8 cellular contexts compared by ENCODE assay signal in the genomic region with DNA sequence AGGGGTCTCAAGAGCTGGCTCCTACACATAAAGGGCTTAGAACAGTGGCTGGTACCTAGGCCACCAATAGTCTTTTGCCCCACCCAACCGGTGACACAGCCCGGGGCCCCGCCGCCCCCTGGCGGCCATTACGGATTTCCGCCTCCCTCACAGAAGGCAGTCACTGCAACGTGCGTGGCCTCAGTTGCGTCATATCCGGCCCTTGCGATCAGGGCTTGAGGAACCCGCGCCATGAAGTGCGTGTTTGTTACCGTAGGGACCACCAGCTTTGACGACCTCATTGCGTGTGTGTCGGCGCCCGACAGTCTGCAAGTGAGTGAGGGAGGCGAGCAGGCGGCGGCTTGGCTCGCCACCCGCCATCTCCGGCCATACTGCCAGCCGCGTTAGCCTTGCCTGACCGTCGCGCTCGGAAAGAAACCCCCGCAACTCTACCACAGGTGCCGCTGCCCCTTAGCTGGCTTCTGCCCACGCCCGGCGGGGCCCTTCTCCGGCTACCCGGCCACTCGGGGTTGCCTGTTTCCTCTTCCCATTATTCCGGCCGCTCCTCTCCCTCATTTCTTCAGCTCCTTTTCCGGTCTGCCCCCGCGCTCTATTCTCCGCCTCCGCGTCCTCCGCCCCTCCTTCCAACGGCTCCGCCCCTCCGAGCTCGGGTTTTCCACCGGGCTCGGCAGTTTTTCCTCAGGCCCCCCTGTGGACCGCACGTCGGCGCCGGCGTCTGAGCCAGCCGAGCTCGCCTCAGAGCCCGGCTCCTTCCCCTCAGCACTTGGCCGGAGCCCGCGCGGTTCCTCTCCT. TPM values are rescaled to one million over a fixed set of nuclear protein-coding genes. Genes with fewer than 3 reads are reported as not detected.
A peak's percentile ranks its signal among the peaks of the same experiment; 100 is the strongest.
DNase-seq lines count a peak whose midpoint lies in the region; ATAC-seq and TF ChIP-seq lines count a peak whose summit lies in the region.

A gene (plus strand): TSS at position 183 of the 792 bp plus-strand sequence. CDS start 49 bp downstream, at position 232.

- peak within 1 kb of the TSS; percentile 86 for H3K4me3 Mint-ChIP-seq in activated T-helper 2 cell treated with anti-CD3 and anti-CD28 coated beads, Interferon-gamma antibody, Interleukin-2, Interleukin-4, amounts not matched to agents 10 μg/mL and 5 μg/mL and 100 μg/mL, durations not matched to agents 14 hours and 24 hours and 36 hours (ENCODE audit: low read depth)
- H3K4me3 Mint-ChIP-seq in naive thymus-derived CD8-positive, alpha-beta T cell, result peak within 1 kb of the TSS; percentile 87 to 96 (median 93)

- H3K9me3 Mint-ChIP-seq in activated T-helper 2 cell treated with anti-CD3 and anti-CD28 coated beads, Interferon-gamma antibody, Interleukin-2, Interleukin-4, amounts not matched to agents 10 μg/mL and 5 μg/mL and 100 μg/mL, durations not matched to agents 14 hours and 24 hours and 36 hours, result no peaks in the 10 kb centered on the region
- peaks cover 0 to 2% (median 0%) of the 10 kb centered on the region in 9 donors for H3K9me3 Mint-ChIP-seq in naive thymus-derived CD8-positive, alpha-beta T cell

- CTCF ChIA-PET in RWPE1 (lab: Yijun Ruan, JAX), result interaction anchor here (0.7 kb wide), 1 partner anchor 839 kb away, joined by 4 read pairs; no protein-coding TSS in a partner anchor

- H3K4me1 Mint-ChIP-seq in activated T-helper 2 cell treated with anti-CD3 and anti-CD28 coated beads, Interferon-gamma antibody, Interleukin-2, Interleukin-4, amounts not matched to agents 10 μg/mL and 5 μg/mL and 100 μg/mL, durations not matched to agents 14 hours and 24 hours and 36 hours (ENCODE audit: low read depth), result peaks cover 17% of the 10 kb centered on the region
- H3K4me1 Mint-ChIP-seq in naive thymus-derived CD8-positive, alpha-beta T cell, result peaks cover 11 to 41% (median 26%) of the 10 kb centered on the region in 4 donors

- peak within 1 kb of the TSS; percentile 88 for H3K27ac ChIP-seq in RWPE1

- H3K4me3 ChIP-seq in LNCaP clone FGC (ENCODE audit: low read depth, low read length) (peak within 1 kb of the TSS; percentile 78), fibroblast of mammary gland (ENCODE audit: control insufficient read depth, low read depth, low read length) (peak within 1 kb of the TSS; percentile 78)

- H3K27me3 Mint-ChIP-seq in activated T-helper 2 cell treated with anti-CD3 and anti-CD28 coated beads, Interferon-gamma antibody, Interleukin-2, Interleukin-4, amounts not matched to agents 10 μg/mL and 5 μg/mL and 100 μg/mL, durations not matched to agents 14 hours and 24 hours and 36 hours (ENCODE audit: low read depth), result no peaks in the 10 kb centered on the region
- H3K27me3 Mint-ChIP-seq in naive thymus-derived CD8-positive, alpha-beta T cell, result no peaks in the 10 kb centered on the region

- peak; percentile 87 to 89 for ATAC-seq in naive thymus-derived CD8-positive, alpha-beta T cell

- DNase-seq in ELR (ENCODE audit: low read depth) (peak; percentile 88), H4 (ENCODE audit: low spot score) (peak; percentile 92), LNCaP clone FGC (ENCODE audit: low read depth) (peak; percentile 61), RWPE1 (ENCODE audit: low spot score) (peak; percentile 74), fibroblast of mammary gland (ENCODE audit: low read depth) (peak; percentile 91)
- peak; percentile 76 for DNase-seq in activated T-helper 2 cell treated with anti-CD3 and anti-CD28 coated beads, Interferon-gamma antibody, Interleukin-2, Interleukin-4, amounts not matched to agents 10 μg/mL and 5 μg/mL and 100 μg/mL, durations not matched to agents 14 hours and 24 hours and 36 hours (ENCODE audit: low spot score)
- DNase-seq in naive thymus-derived CD8-positive, alpha-beta T cell, result peak; percentile 74 to 96 (median 90)
- peak; percentile 79 to 92 (median 86) for DNase-seq in stimulated activated naive CD4-positive, alpha-beta T cell (lab: John Stamatoyannopoulos, UW)

- intact Hi-C loops in activated T-helper 2 cell treated with anti-CD3 and anti-CD28 coated beads, Interferon-gamma antibody, Interleukin-2, Interleukin-4, amounts not matched to agents 10 μg/mL and 5 μg/mL and 100 μg/mL, durations not matched to agents 14 hours and 24 hours and 36 hours (cut with micrococcal nuclease), result loop anchor here (1.0 kb wide), 1 partner anchor 36 kb away; no protein-coding TSS in a partner anchor

- TF ChIP-seq CTCF in LNCaP clone FGC (IDR thresholded peaks at IDR 0.05; ENCODE audit: control insufficient read depth, extremely low read depth, insufficient read depth) (peak; percentile 67), RWPE1 (conservative IDR thresholded peaks at IDR 0.05; ENCODE audit: low read depth) (peak; percentile 64), fibroblast of mammary gland (conservative IDR thresholded peaks at IDR 0.05; ENCODE audit: control insufficient read depth, insufficient read depth, low read depth, low read length) (peak; percentile 60)

- peaks cover 33% of the 10 kb centered on the region for H3K36me3 Mint-ChIP-seq in activated T-helper 2 cell treated with anti-CD3 and anti-CD28 coated beads, Interferon-gamma antibody, Interleukin-2, Interleukin-4, amounts not matched to agents 10 μg/mL and 5 μg/mL and 100 μg/mL, durations not matched to agents 14 hours and 24 hours and 36 hours (ENCODE audit: low read depth)
- peaks cover 4 to 40% (median 11%) of the 10 kb centered on the region in 3 donors for H3K36me3 Mint-ChIP-seq in naive thymus-derived CD8-positive, alpha-beta T cell

- peak within 1 kb of the TSS; percentile 95 for H3K27ac Mint-ChIP-seq in activated T-helper 2 cell treated with anti-CD3 and anti-CD28 coated beads, Interferon-gamma antibody, Interleukin-2, Interleukin-4, amounts not matched to agents 10 μg/mL and 5 μg/mL and 100 μg/mL, durations not matched to agents 14 hours and 24 hours and 36 hours
- peak within 1 kb of the TSS; percentile 94 to 100 (median 98) for H3K27ac Mint-ChIP-seq in naive thymus-derived CD8-positive, alpha-beta T cell

- POLR2A ChIA-PET in RWPE1 (lab: Yijun Ruan, JAX; ENCODE audit: low non-redundant PET), result no interaction called here
- POLR2A ChIA-PET in naive thymus-derived CD8-positive, alpha-beta T cell (lab: Charles Lee), result interaction anchor here (1.1 kb wide), 1 partner anchor 1160 kb away, joined by 6 read pairs; no protein-coding TSS in a partner anchor

RNA-seq across cellular contexts. Expression of the gene that starts here (rescaled TPM):
- total RNA-seq in H4 (2014; rRNA removed; shearing (Covaris generic)), result 47.8 and 55.8 TPM in 2 replicates
- 52.2 and 55.2 TPM in 2 replicates for total RNA-seq in activated T-helper 2 cell treated with anti-CD3 and anti-CD28 coated beads, Interferon-gamma antibody, Interleukin-2, Interleukin-4, amounts not matched to agents 10 μg/mL and 5 μg/mL and 100 μg/mL, durations not matched to agents 14 hours and 24 hours and 36 hours
- total RNA-seq in naive thymus-derived CD8-positive, alpha-beta T cell, result 100 to 1,000 TPM in 1 of 2 experiments, 10 to 100 TPM in 1; 94.6 to 110 TPM
- 10 to 100 TPM; 40.6 to 51.4 (median 49.5) TPM for polyA plus RNA-seq in naive thymus-derived CD8-positive, alpha-beta T cell

Comparison
In these comparisons a context has a peak if more than half of its experiments do, and no peak if none do; other contexts are left out.
1. Peak in every context shown above with its lines: DNase-seq, ATAC-seq, H3K4me3 ChIP-seq and H3K27ac ChIP-seq.